ENCODE assay signal across 8 cellular contexts in genomic region chr16:88505405-88506082, GRCh38. TPM values are rescaled to one million over a fixed set of nuclear protein-coding genes. Genes with fewer than 3 reads are reported as not detected.
A peak's percentile ranks its signal among the peaks of the same experiment; 100 is the strongest.
DNase-seq lines count a peak whose midpoint lies in the region; ATAC-seq and TF ChIP-seq lines count a peak whose summit lies in the region.

No MANE protein-coding gene starts in this region.

- peak overlapping the region; percentile 57 for H3K4me3 Mint-ChIP-seq in glutamatergic neuron (ENCODE audit: unreplicated experiment)

- H3K36me3 Mint-ChIP-seq in glutamatergic neuron (ENCODE audit: unreplicated experiment) = no peaks in the 10 kb centered on the region

- peaks cover 3% of the 10 kb centered on the region for H3K9me3 Mint-ChIP-seq in glutamatergic neuron (ENCODE audit: unreplicated experiment)

- peaks cover 10% of the 10 kb centered on the region for H3K27me3 Mint-ChIP-seq in glutamatergic neuron (ENCODE audit: unreplicated experiment)

- TF ChIP-seq CTCF in glutamatergic neuron (IDR thresholded peaks at IDR 0.05; ENCODE audit: partially characterized antibody, unreplicated experiment) = peak; percentile 38

- ATAC-seq in GM21390 (IDR thresholded peaks at IDR 0.05; ENCODE audit: unreplicated experiment) (no peak), GM18873 (IDR thresholded peaks at IDR 0.05; ENCODE audit: low FRiP score, unreplicated experiment) (no peak), GM18519 (IDR thresholded peaks at IDR 0.05; ENCODE audit: low FRiP score, unreplicated experiment) (no peak)

- peak overlapping the region; percentile 84 for H3K27ac Mint-ChIP-seq in glutamatergic neuron (ENCODE audit: unreplicated experiment)

- H3K4me1 Mint-ChIP-seq in glutamatergic neuron (ENCODE audit: low read depth, unreplicated experiment) = peaks cover 8% of the 10 kb centered on the region

- DNase-seq in GM19238 (ENCODE audit: insufficient read length, low spot score) (peak; percentile 50), NCI-H748 (lab: John Stamatoyannopoulos, UW; ENCODE audit: unreplicated experiment) (peak; percentile 81), glutamatergic neuron (peak; percentile 52)
- peak; percentile 56 to 64 for DNase-seq in activated T-cell treated with anti-CD3 and anti-CD28 coated beads, Interleukin-2, amount 50 U/mL, for 48 hours
- DNase-seq in stimulated activated CD4-positive, alpha-beta T cell treated with anti-CD3 and anti-CD28 coated beads, Interleukin-2, amount 100 ng/mL, for 24 hours = peak; percentile 68 to 72

RNA-seq across cellular contexts. Expression of gene ZFPM1, which starts 52.5 kb away (rescaled TPM):
- 11.1 TPM for total RNA-seq in glutamatergic neuron (ENCODE audit: unreplicated experiment)
